Comparison of ENCODE assay signal across 8 cellular contexts in genomic region chr7:25951414-25952276, GRCh38.
A peak's percentile ranks its signal among the peaks of the same experiment; 100 is the strongest.
DNase-seq lines count a peak whose midpoint lies in the region; ATAC-seq and TF ChIP-seq lines count a peak whose summit lies in the region.

No MANE protein-coding gene starts in this region.

- H3K9me3 Mint-ChIP-seq in Calu3 (ENCODE audit: low read depth, unreplicated experiment) = no peaks in the 10 kb centered on the region

- peak overlapping the region; percentile 27; the same call in 1 of the 2 replicates for H3K27ac ChIP-seq in SU-DHL-6 (ENCODE audit: low read depth, low read length)
- peak overlapping the region; percentile 56 for H3K27ac ChIP-seq in left ventricle myocardium inferior (replicated peaks)

- H3K9me2 ChIP-seq in SU-DHL-6 (replicated peaks; ENCODE audit: insufficient read depth, low read length) = no peaks in the 10 kb centered on the region

- DNase-seq in Calu3 = peak; percentile 24
- DNase-seq in left ventricle myocardium inferior = no peak
- no peak for DNase-seq in skeletal muscle cell (ENCODE audit: low read depth)
- DNase-seq in stimulated activated CD4-positive, alpha-beta T cell treated with anti-CD3 and anti-CD28 coated beads, Interleukin-4, amount 100 ng/mL, for 4 hours = no peak
- DNase-seq in stimulated activated naive CD4-positive, alpha-beta T cell treated with Interleukin-2 at 50 U/mL for 16 hours (lab: John Stamatoyannopoulos, UW) = no peak

- ATAC-seq in GM19035 (IDR thresholded peaks at IDR 0.05; ENCODE audit: unreplicated experiment) (peak; percentile 49), HG03469 (IDR thresholded peaks at IDR 0.05; ENCODE audit: unreplicated experiment) (peak; percentile 25)

- no peaks in the 10 kb centered on the region for H3K27me3 Mint-ChIP-seq in Calu3 (ENCODE audit: unreplicated experiment)

- H4K20me1 ChIP-seq in SU-DHL-6 (ENCODE audit: low read depth, low read length) = no peaks in the 10 kb centered on the region

- H3K27ac Mint-ChIP-seq in Calu3 (ENCODE audit: unreplicated experiment) = peak overlapping the region; percentile 33

- peak overlapping the region; percentile 95 for H2AFZ ChIP-seq in SU-DHL-6 (ENCODE audit: low read depth, low read length, severe bottlenecking)

- peaks cover 27% of the 10 kb centered on the region for H3K4me1 ChIP-seq in left ventricle myocardium inferior

- no peaks in the 10 kb centered on the region for H3K79me2 ChIP-seq in SU-DHL-6 (ENCODE audit: insufficient read depth, low read length)

- peaks cover 11% of the 10 kb centered on the region for H3K4me1 Mint-ChIP-seq in Calu3 (ENCODE audit: low read depth, unreplicated experiment)

- CTCF ChIA-PET in Calu3 (lab: Charles Lee) = interaction anchor here (0.6 to 1.8 kb wide), 3 partner anchors 57 to 59 kb away, joined by 3 to 5 read pairs (median 3); no protein-coding TSS in a partner anchor

- H3K9me3 ChIP-seq in SU-DHL-6 (ENCODE audit: insufficient read depth, low read length) (no peaks in the 10 kb centered on the region), left ventricle myocardium inferior (replicated peaks) (peaks cover 12% of the 10 kb centered on the region)

- no peaks in the 10 kb centered on the region for H3K27me3 ChIP-seq in SU-DHL-6 (ENCODE audit: low read length)
- peaks cover 47% of the 10 kb centered on the region for H3K27me3 ChIP-seq in left ventricle myocardium inferior (ENCODE audit: low read depth)

- TF ChIP-seq CTCF in Calu3 (IDR thresholded peaks at IDR 0.05; ENCODE audit: unreplicated experiment) (no peak), SU-DHL-6 (IDR thresholded peaks at IDR 0.05; ENCODE audit: insufficient read depth, low read length, poor library complexity, severe bottlenecking) (no peak), left ventricle myocardium inferior (IDR thresholded peaks at IDR 0.05; ENCODE audit: borderline replicate concordance) (no peak)

- H3K36me3 ChIP-seq in SU-DHL-6 (ENCODE audit: low read length) (no peaks in the 10 kb centered on the region), left ventricle myocardium inferior (no peaks in the 10 kb centered on the region)

- peaks cover 9% of the 10 kb centered on the region for H3F3A ChIP-seq in SU-DHL-6 (ENCODE audit: insufficient read depth)

- peak overlapping the region; percentile 83 for H3K4me2 ChIP-seq in SU-DHL-6 (ENCODE audit: low read depth, low read length, poor library complexity, severe bottlenecking)

- H3K4me3 Mint-ChIP-seq in Calu3 (ENCODE audit: low read depth, unreplicated experiment) = peak overlapping the region; percentile 70

- peaks cover 22% of the 10 kb centered on the region for H3K36me3 Mint-ChIP-seq in Calu3 (ENCODE audit: insufficient read depth, unreplicated experiment)

- intact Hi-C loops in Calu3 (cut with micrococcal nuclease; ENCODE audit: unreplicated experiment) = loop anchor here (5.0 to 10.0 kb wide), 2 partner anchors 111 to 203 kb away; partner anchors contain the start of gene NFE2L3
- intact Hi-C loops in left ventricle myocardium inferior (cut with micrococcal nuclease) = no loop called here

- H3K9ac ChIP-seq in SU-DHL-6 (ENCODE audit: low read length) = peak overlapping the region; percentile 65

- BruUV-seq in Calu3 (replicated peaks; lab: Mats Ljungman, UMichigan) = TSS peak; percentile 73

- H3K4me3 ChIP-seq in SU-DHL-6 (ENCODE audit: insufficient read depth, low read length, poor library complexity, severe bottlenecking) (peak overlapping the region; percentile 61), left ventricle myocardium inferior (peak overlapping the region; percentile 77), skeletal muscle cell (ENCODE audit: low read depth, low read length) (peak overlapping the region; percentile 63)
